Comparison of ENCODE assay signal across 2 cellular contexts in the genomic region with DNA sequence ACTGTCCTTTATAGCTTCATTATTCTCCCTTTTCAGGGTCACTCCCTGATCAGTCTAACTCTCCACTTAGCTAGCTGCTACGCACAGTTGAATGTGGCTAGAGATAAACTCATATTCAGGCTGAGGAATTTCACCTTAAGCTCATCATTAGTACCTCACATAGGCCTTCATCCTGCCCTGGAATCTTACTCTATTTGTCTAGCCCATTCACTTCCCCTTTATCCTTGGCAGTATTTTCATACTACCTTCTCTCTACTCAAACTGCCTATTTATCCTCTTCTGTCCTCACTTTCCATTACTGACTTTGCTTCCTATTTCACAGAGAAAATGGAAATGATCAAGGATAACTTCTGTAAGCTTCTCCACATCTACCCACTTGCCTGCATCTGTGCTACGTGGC.
TF ChIP-seq lines count a peak whose summit lies in the region.

No MANE protein-coding gene starts in this region.

TF ChIP-seq in GM12891, 5 proteins besides CTCF, POLR2A, EP300 and RAD21:
- no peak for TF ChIP-seq POLR2AphosphoS5 (IDR thresholded peaks at IDR 0.05; ENCODE audit: low read depth, low read length)
- TF ChIP-seq POU2F2 (IDR thresholded peaks at IDR 0.05; ENCODE audit: low read depth, low read length): no peak
- no peak for TF ChIP-seq TAF1 (IDR thresholded peaks at IDR 0.05; ENCODE audit: low read depth, low read length)
- peak; percentile 56 for TF ChIP-seq SPI1 (IDR thresholded peaks at IDR 0.05; ENCODE audit: low read depth, low read length)
- no peak for TF ChIP-seq PAX5 (IDR thresholded peaks at IDR 0.05; ENCODE audit: insufficient read depth, low read length, severe bottlenecking)

TF ChIP-seq in K562, 482 proteins besides CTCF, POLR2A, EP300 and RAD21:
- TF ChIP-seq DMBX1 (CRISPR knock-in tag; IDR thresholded peaks at IDR 0.05; ENCODE audit: borderline replicate concordance) (no peak), PHTF2 (CRISPR knock-in tag; IDR thresholded peaks at IDR 0.05) (no peak), RBM17 (IDR thresholded peaks at IDR 0.05; ENCODE audit: borderline replicate concordance, low read depth, low read length) (no peak), SPI1 (IDR thresholded peaks at IDR 0.05; ENCODE audit: borderline replicate concordance, low read depth, low read length) (peak; percentile 59; the same call in 1 of the 2 replicates)
